Comparison of ENCODE assay signal across 15 cellular contexts in the genomic region with DNA sequence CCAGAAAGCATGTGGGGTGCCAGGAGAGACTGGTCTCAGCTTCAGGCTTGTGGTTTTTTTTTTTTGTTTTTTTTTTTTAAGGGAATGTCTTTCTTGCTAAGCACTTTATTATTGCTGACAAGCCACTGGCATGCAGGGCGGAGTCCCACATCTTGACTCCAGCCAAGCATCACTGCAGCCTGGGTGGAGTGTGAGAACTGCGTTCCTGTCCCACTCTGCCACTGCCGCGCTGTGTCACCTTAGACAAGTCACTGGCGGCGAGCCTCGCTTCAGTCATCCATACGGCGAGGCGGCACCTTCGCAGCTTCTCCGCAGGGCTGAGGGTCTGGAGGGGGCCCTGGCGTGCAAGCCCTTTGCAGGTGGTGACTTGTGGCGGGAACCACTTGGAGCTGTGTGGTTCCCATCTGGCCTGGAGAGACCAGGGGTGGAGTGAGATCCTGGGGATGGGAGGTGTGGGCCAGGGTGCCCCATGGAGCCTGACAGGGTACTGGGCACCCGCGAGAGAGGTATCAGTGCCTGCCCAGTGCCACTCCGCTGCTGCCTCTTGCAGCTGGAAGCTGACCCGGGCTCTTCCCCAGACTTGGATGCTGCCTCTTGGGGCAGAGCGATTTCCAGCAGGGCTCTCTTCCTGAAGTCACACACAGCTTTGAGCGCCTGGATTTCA.
DNase-seq lines count a peak whose midpoint lies in the region; ATAC-seq and TF ChIP-seq lines count a peak whose summit lies in the region.
"Had no signal": no experiment of that assay in that cellular context is flagged by ENCODE, and none has a peak within 500 bp of the region (broad histone marks: within the 10 kb centered on the region; RNA-seq: fewer than 3 reads in every experiment).

No MANE protein-coding gene starts in this region.

- TF ChIP-seq POLR2A in adrenal gland (IDR thresholded peaks at IDR 0.05): no peak

- intact Hi-C loops in Right ventricle myocardium superior (cut with DNase I): no loop called here
- intact Hi-C loops in adrenal gland (cut with DNase I): no loop called here
- intact Hi-C loops in upper lobe of right lung (cut with DNase I): no loop called here

- H3K27ac ChIP-seq in right atrium auricular region (no peak overlapping the region), adrenal gland (peak overlapping the region; percentile 38 to 89 (median 81)), upper lobe of right lung (no peak overlapping the region)
- H3K27ac ChIP-seq: left ventricle myocardium inferior had no signal

- H3K4me3 ChIP-seq in right atrium auricular region (no peak overlapping the region), adrenal gland (no peak overlapping the region), fibroblast of villous mesenchyme (ENCODE audit: low read depth, low read length) (no peak overlapping the region), upper lobe of right lung (no peak overlapping the region)
- H3K4me3 ChIP-seq: left ventricle myocardium inferior had no signal

- H3K4me1 ChIP-seq in right atrium auricular region (peaks cover 0 to 36% of the 10 kb centered on the region in 2 donors), adrenal gland (replicated peaks in 1 of 2) (peaks cover 50 to 59% of the 10 kb centered on the region in 2 donors), upper lobe of right lung (peaks cover 14% of the 10 kb centered on the region)
- H3K4me1 ChIP-seq: Caco-2 had no signal

- 92 to 98% (median 96%) methylated on average over 17 to 20 of the region's 20 CpGs for WGBS in adrenal gland, 4 donors

- H3K9me3 ChIP-seq in right atrium auricular region (no peaks in the 10 kb centered on the region), adrenal gland (replicated peaks in 1 of 3) (no peaks in the 10 kb centered on the region), upper lobe of right lung (no peaks in the 10 kb centered on the region)
- H3K9me3 ChIP-seq: Caco-2, left ventricle myocardium inferior had no signal

- peak; percentile 40 for DNase-seq in Right ventricle myocardium superior
- no peak for DNase-seq in right atrium auricular region (ENCODE audit: low spot score)
- peak in 2 of 7 donors; percentile 34 to 35 for DNase-seq in adrenal gland
- DNase-seq in fibroblast of villous mesenchyme (ENCODE audit: low read depth): peak; percentile 82
- no peak for DNase-seq in upper lobe of right lung
- no peak for DNase-seq in T1000 (lab: John Stamatoyannopoulos, UW)
- no peak for DNase-seq in amniotic stem cell (lab: John Stamatoyannopoulos, UW)
- no peak for DNase-seq in SIG-M5 (lab: John Stamatoyannopoulos, UW)
- DNase-seq: activated CD4-positive, alpha-beta T cell treated with anti-CD3 and anti-CD28 coated beads, Interleukin-2, amount 10 ng/mL, durations not matched to agents 24 days and 14 days; Caco-2; left ventricle myocardium inferior; naive thymus-derived CD4-positive, alpha-beta T cell; NCI-H2081 treated with DMSO at 0.1 percent for 48 hours; retina; stimulated activated CD4-positive, alpha-beta T cell treated with anti-CD3 and anti-CD28 coated beads, Interleukin-4, amount 100 ng/mL, for 24 hours had no signal

- TF ChIP-seq CTCF in right atrium auricular region (IDR thresholded peaks at IDR 0.05) (no peak), adrenal gland (IDR thresholded peaks at IDR 0.05) (no peak), fibroblast of villous mesenchyme (IDR thresholded peaks at IDR 0.05; ENCODE audit: insufficient read depth, low read depth, low read length) (no peak), upper lobe of right lung (IDR thresholded peaks at IDR 0.05) (no peak)

- H3K36me3 ChIP-seq in right atrium auricular region (no peaks in the 10 kb centered on the region), adrenal gland (replicated peaks in 1 of 2) (no peaks in the 10 kb centered on the region), upper lobe of right lung (no peaks in the 10 kb centered on the region)
- H3K36me3 ChIP-seq: left ventricle myocardium inferior had no signal

- H3K27me3 ChIP-seq in right atrium auricular region (no peaks in the 10 kb centered on the region), adrenal gland (no peaks in the 10 kb centered on the region), upper lobe of right lung (no peaks in the 10 kb centered on the region)

- ATAC-seq in Right ventricle myocardium superior (ENCODE audit: poor library complexity) (no peak), upper lobe of right lung (peak; percentile 11)
- ATAC-seq: naive thymus-derived CD4-positive, alpha-beta T cell had no signal

Comparison
In these comparisons a context has a peak if more than half of its experiments do, and no peak if none do; other contexts are left out.
1. DNase-seq: peak in Right ventricle myocardium superior (single experiment) and fibroblast of villous mesenchyme (single experiment); none in right atrium auricular region (single experiment), upper lobe of right lung (single experiment), T1000 (single experiment), amniotic stem cell (single experiment) and SIG-M5 (single experiment).
2. H3K27ac ChIP-seq: peak in adrenal gland (5 of 5); none in right atrium auricular region (0 of 2) and upper lobe of right lung (single experiment).